Comparison of ENCODE assay signal across 8 cellular contexts in genomic region chr10:123994417-123995081, GRCh38.
DNase-seq lines count a peak whose midpoint lies in the region; ATAC-seq and TF ChIP-seq lines count a peak whose summit lies in the region.

No MANE protein-coding gene starts in this region.

- ATAC-seq in HG03460 (IDR thresholded peaks at IDR 0.05; ENCODE audit: unreplicated experiment) = peak; percentile 56
- no peak for ATAC-seq in GM21717 (IDR thresholded peaks at IDR 0.05; ENCODE audit: unreplicated experiment)

- peak overlapping the region; percentile 96 for H3K27ac ChIP-seq in epithelial cell of prostate

- peak; percentile 99 for TF ChIP-seq CTCF in GM10266 (IDR thresholded peaks at IDR 0.05; ENCODE audit: control insufficient read depth, insufficient read depth, low read depth, missing control alignments)

- peak; percentile 89 for DNase-seq in GM10266 (ENCODE audit: extremely low spot score)
- DNase-seq in NOMO-1 (lab: John Stamatoyannopoulos, UW; ENCODE audit: unreplicated experiment in 2 of 2) = peak; percentile 25 to 47
- DNase-seq in activated T-cell treated with anti-CD3 and anti-CD28 coated beads for 24 hours (ENCODE audit: low read depth) = peak; percentile 72
- peak; percentile 66 for DNase-seq in epithelial cell of prostate (ENCODE audit: low read depth, low spot score)
- peak; percentile 86 for DNase-seq in mucosa of gallbladder (ENCODE audit: low spot score)
- DNase-seq in stimulated activated CD8-positive, alpha-beta memory T cell treated with anti-CD3 and anti-CD28 coated beads, Interleukin-2, amount 100 ng/mL, for 48 hours (ENCODE audit: low read depth in 2 of 2) = peak; percentile 73 to 75

Comparison
In these comparisons a context has a peak if more than half of its experiments do, and no peak if none do; other contexts are left out.
1. DNase-seq: peak in every context shown above with its lines; median percentile 89 in GM10266; 86 in mucosa of gallbladder; 74 in stimulated activated CD8-positive, alpha-beta memory T cell treated with anti-CD3 and anti-CD28 coated beads, Interleukin-2, amount 100 ng/mL, for 48 hours; 72 in activated T-cell treated with anti-CD3 and anti-CD28 coated beads for 24 hours; 66 in epithelial cell of prostate; 36 in NOMO-1.